14 cellular contexts compared by ENCODE assay signal in the genomic region with DNA sequence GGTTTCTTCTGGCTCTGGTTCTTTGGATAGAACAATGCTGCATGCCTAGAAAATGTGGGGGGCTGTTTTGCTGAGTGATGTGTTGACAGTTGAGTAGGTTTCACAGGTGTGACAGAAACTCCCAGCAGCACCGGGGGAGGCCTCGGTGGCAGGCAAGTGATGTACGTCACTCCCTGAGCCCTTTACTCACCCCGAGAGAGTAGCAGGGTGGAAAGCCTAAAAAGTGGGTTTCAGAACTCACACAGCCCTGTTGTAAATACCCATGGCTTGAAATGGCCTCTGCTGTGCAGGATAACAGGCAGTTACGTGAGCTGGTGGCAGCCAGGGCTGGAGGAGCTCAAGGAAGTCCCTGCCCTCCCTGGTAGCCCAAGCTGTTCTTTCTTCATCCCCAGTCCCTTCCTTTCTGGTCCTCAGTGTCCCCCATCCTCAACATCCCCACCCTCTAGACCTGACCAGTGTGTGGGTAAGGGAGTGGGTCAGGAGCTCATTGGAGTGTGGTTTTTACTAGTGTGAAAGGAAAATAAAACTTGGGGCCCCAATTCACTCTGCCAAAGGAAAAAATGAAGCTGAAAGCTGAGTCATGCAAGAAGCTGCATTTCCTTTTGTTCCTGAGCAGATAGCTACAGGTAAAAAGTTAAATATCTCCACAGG.
A peak's percentile ranks its signal among the peaks of the same experiment; 100 is the strongest.
DNase-seq lines count a peak whose midpoint lies in the region; ATAC-seq lines count a peak whose summit lies in the region.
"Had no signal": no experiment of that assay in that cellular context is flagged by ENCODE, and none has a peak within 500 bp of the region (broad histone marks: within the 10 kb centered on the region; RNA-seq: fewer than 3 reads in every experiment).

No MANE protein-coding gene starts in this region.

- no peak overlapping the region for H3K4me3 Mint-ChIP-seq in activated naive CD4-positive, alpha-beta T cell treated with anti-CD3 and anti-CD28 coated beads for 36 hours
- H3K4me3 Mint-ChIP-seq in activated naive CD8-positive, alpha-beta T cell treated with anti-CD3 and anti-CD28 coated beads, Interleukin-2, amount 50 U/mL, for 24 hours, result no peak overlapping the region
- H3K4me3 Mint-ChIP-seq in stimulated activated effector memory CD8-positive, alpha-beta T cell treated with anti-CD3 and anti-CD28 coated beads, Interleukin-12 subunit alpha, Interleukin-12 subunit beta, amount 100 ng/mL, for 72 hours, result no peak overlapping the region
- H3K4me3 Mint-ChIP-seq: activated naive CD8-positive, alpha-beta T cell treated with anti-CD3 and anti-CD28 coated beads, Interleukin-2, amount 10 ng/mL, durations not matched to agents 7 days and 5 days had no signal

- H3K36me3 Mint-ChIP-seq in activated naive CD4-positive, alpha-beta T cell treated with anti-CD3 and anti-CD28 coated beads for 36 hours (ENCODE audit: low read depth), result no peaks in the 10 kb centered on the region
- no peaks in the 10 kb centered on the region for H3K36me3 Mint-ChIP-seq in activated naive CD8-positive, alpha-beta T cell treated with anti-CD3 and anti-CD28 coated beads, Interleukin-2, amount 50 U/mL, for 24 hours (ENCODE audit: low read depth)
- no peaks in the 10 kb centered on the region for H3K36me3 Mint-ChIP-seq in stimulated activated effector memory CD8-positive, alpha-beta T cell treated with anti-CD3 and anti-CD28 coated beads, Interleukin-12 subunit alpha, Interleukin-12 subunit beta, amount 100 ng/mL, for 72 hours
- H3K36me3 Mint-ChIP-seq: activated naive CD8-positive, alpha-beta T cell treated with anti-CD3 and anti-CD28 coated beads, Interleukin-2, amount 10 ng/mL, durations not matched to agents 7 days and 5 days had no signal

- DNase-seq in activated naive CD4-positive, alpha-beta T cell treated with anti-CD3 and anti-CD28 coated beads for 36 hours, result peak; percentile 31
- DNase-seq in activated naive CD4-positive, alpha-beta T cell treated with anti-CD3 and anti-CD28 coated beads, Interleukin-2, amount 50 U/mL, for 16 hours, result no peak
- DNase-seq in activated naive CD8-positive, alpha-beta T cell treated with anti-CD3 and anti-CD28 coated beads, Interleukin-2, amount 50 U/mL, for 24 hours, result peak; percentile 6
- DNase-seq in stimulated activated effector memory CD8-positive, alpha-beta T cell treated with anti-CD3 and anti-CD28 coated beads, Interleukin-12 subunit alpha, Interleukin-12 subunit beta, amount 100 ng/mL, for 72 hours (ENCODE audit: low spot score in 2 of 2), result no peak
- DNase-seq in amniotic stem cell (lab: John Stamatoyannopoulos, UW) (no peak), NCI-H510A treated with DMSO at 0.1 percent for 48 hours (lab: John Stamatoyannopoulos, UW) (no peak)
- DNase-seq: activated naive CD8-positive, alpha-beta T cell treated with anti-CD3 and anti-CD28 coated beads, Interleukin-2, amount 10 ng/mL, durations not matched to agents 7 days and 5 days; cerebellar nuclear complex; glutamatergic neuron; NCI-H2171; NK-92 treated with Interleukin-12 subunit alpha and Interleukin-12 subunit beta, amount 100 ng/mL, for 24 hours; posterior cingulate gyrus had no signal

- H3K27me3 Mint-ChIP-seq in activated naive CD4-positive, alpha-beta T cell treated with anti-CD3 and anti-CD28 coated beads for 36 hours (ENCODE audit: low read depth), result peaks cover 5% of the 10 kb centered on the region
- peaks cover 3% of the 10 kb centered on the region for H3K27me3 Mint-ChIP-seq in activated naive CD8-positive, alpha-beta T cell treated with anti-CD3 and anti-CD28 coated beads, Interleukin-2, amount 50 U/mL, for 24 hours

- ATAC-seq in HG02885 (IDR thresholded peaks at IDR 0.05; ENCODE audit: poor library complexity, unreplicated experiment), result peak; percentile 66
- ATAC-seq in activated naive CD8-positive, alpha-beta T cell treated with anti-CD3 and anti-CD28 coated beads, Interleukin-2, amount 50 U/mL, for 24 hours, result peak; percentile 48
- peak; percentile 53 for ATAC-seq in stimulated activated effector memory CD8-positive, alpha-beta T cell treated with anti-CD3 and anti-CD28 coated beads, Interleukin-12 subunit alpha, Interleukin-12 subunit beta, amount 100 ng/mL, for 72 hours
- ATAC-seq in activated CD4-positive, CD25-positive, alpha-beta regulatory T cell treated with anti-CD3 and anti-CD28 coated beads, Interleukin-2, amount 50 U/mL, for 24 hours, result no peak

- H3K9me3 Mint-ChIP-seq in activated naive CD4-positive, alpha-beta T cell treated with anti-CD3 and anti-CD28 coated beads for 36 hours, result no peaks in the 10 kb centered on the region
- H3K9me3 Mint-ChIP-seq in activated naive CD8-positive, alpha-beta T cell treated with anti-CD3 and anti-CD28 coated beads, Interleukin-2, amount 50 U/mL, for 24 hours, result no peaks in the 10 kb centered on the region
- no peaks in the 10 kb centered on the region for H3K9me3 Mint-ChIP-seq in stimulated activated effector memory CD8-positive, alpha-beta T cell treated with anti-CD3 and anti-CD28 coated beads, Interleukin-12 subunit alpha, Interleukin-12 subunit beta, amount 100 ng/mL, for 72 hours
- H3K9me3 Mint-ChIP-seq: activated naive CD8-positive, alpha-beta T cell treated with anti-CD3 and anti-CD28 coated beads, Interleukin-2, amount 10 ng/mL, durations not matched to agents 7 days and 5 days had no signal

- no peak overlapping the region for H3K27ac Mint-ChIP-seq in activated naive CD4-positive, alpha-beta T cell treated with anti-CD3 and anti-CD28 coated beads for 36 hours
- H3K27ac Mint-ChIP-seq in activated naive CD8-positive, alpha-beta T cell treated with anti-CD3 and anti-CD28 coated beads, Interleukin-2, amount 50 U/mL, for 24 hours, result peak overlapping the region; percentile 54
- H3K27ac Mint-ChIP-seq in stimulated activated effector memory CD8-positive, alpha-beta T cell treated with anti-CD3 and anti-CD28 coated beads, Interleukin-12 subunit alpha, Interleukin-12 subunit beta, amount 100 ng/mL, for 72 hours, result no peak overlapping the region
- H3K27ac Mint-ChIP-seq: activated naive CD8-positive, alpha-beta T cell treated with anti-CD3 and anti-CD28 coated beads, Interleukin-2, amount 10 ng/mL, durations not matched to agents 7 days and 5 days had no signal

- CTCF ChIA-PET in activated naive CD4-positive, alpha-beta T cell treated with anti-CD3 and anti-CD28 coated beads for 36 hours (lab: Charles Lee), result interaction anchor here (0.6 kb wide), 1 partner anchor 269 kb away, joined by 3 read pairs; no protein-coding TSS in a partner anchor

- intact Hi-C loops in activated naive CD4-positive, alpha-beta T cell treated with anti-CD3 and anti-CD28 coated beads for 36 hours (cut with micrococcal nuclease), result no loop called here

- peaks cover 3% of the 10 kb centered on the region for H3K4me1 Mint-ChIP-seq in activated naive CD4-positive, alpha-beta T cell treated with anti-CD3 and anti-CD28 coated beads for 36 hours (ENCODE audit: low read depth)
- peaks cover 26% of the 10 kb centered on the region for H3K4me1 Mint-ChIP-seq in activated naive CD8-positive, alpha-beta T cell treated with anti-CD3 and anti-CD28 coated beads, Interleukin-2, amount 50 U/mL, for 24 hours
- no peaks in the 10 kb centered on the region for H3K4me1 Mint-ChIP-seq in stimulated activated effector memory CD8-positive, alpha-beta T cell treated with anti-CD3 and anti-CD28 coated beads, Interleukin-12 subunit alpha, Interleukin-12 subunit beta, amount 100 ng/mL, for 72 hours
- H3K4me1 Mint-ChIP-seq: activated naive CD8-positive, alpha-beta T cell treated with anti-CD3 and anti-CD28 coated beads, Interleukin-2, amount 10 ng/mL, durations not matched to agents 7 days and 5 days had no signal

Comparison
In these comparisons a context has a peak if more than half of its experiments do, and no peak if none do; other contexts are left out.
1. DNase-seq: peak in activated naive CD4-positive, alpha-beta T cell treated with anti-CD3 and anti-CD28 coated beads for 36 hours (single experiment) and activated naive CD8-positive, alpha-beta T cell treated with anti-CD3 and anti-CD28 coated beads, Interleukin-2, amount 50 U/mL, for 24 hours (single experiment); none in activated naive CD4-positive, alpha-beta T cell treated with anti-CD3 and anti-CD28 coated beads, Interleukin-2, amount 50 U/mL, for 16 hours (single experiment), stimulated activated effector memory CD8-positive, alpha-beta T cell treated with anti-CD3 and anti-CD28 coated beads, Interleukin-12 subunit alpha, Interleukin-12 subunit beta, amount 100 ng/mL, for 72 hours (0 of 2), amniotic stem cell (single experiment) and NCI-H510A treated with DMSO at 0.1 percent for 48 hours (single experiment).
2. ATAC-seq: peak in HG02885 (single experiment), activated naive CD8-positive, alpha-beta T cell treated with anti-CD3 and anti-CD28 coated beads, Interleukin-2, amount 50 U/mL, for 24 hours (single experiment) and stimulated activated effector memory CD8-positive, alpha-beta T cell treated with anti-CD3 and anti-CD28 coated beads, Interleukin-12 subunit alpha, Interleukin-12 subunit beta, amount 100 ng/mL, for 72 hours (single experiment); none in activated CD4-positive, CD25-positive, alpha-beta regulatory T cell treated with anti-CD3 and anti-CD28 coated beads, Interleukin-2, amount 50 U/mL, for 24 hours (0 of 2).